Comparison of ENCODE assay signal across 17 cellular contexts in the genomic region with DNA sequence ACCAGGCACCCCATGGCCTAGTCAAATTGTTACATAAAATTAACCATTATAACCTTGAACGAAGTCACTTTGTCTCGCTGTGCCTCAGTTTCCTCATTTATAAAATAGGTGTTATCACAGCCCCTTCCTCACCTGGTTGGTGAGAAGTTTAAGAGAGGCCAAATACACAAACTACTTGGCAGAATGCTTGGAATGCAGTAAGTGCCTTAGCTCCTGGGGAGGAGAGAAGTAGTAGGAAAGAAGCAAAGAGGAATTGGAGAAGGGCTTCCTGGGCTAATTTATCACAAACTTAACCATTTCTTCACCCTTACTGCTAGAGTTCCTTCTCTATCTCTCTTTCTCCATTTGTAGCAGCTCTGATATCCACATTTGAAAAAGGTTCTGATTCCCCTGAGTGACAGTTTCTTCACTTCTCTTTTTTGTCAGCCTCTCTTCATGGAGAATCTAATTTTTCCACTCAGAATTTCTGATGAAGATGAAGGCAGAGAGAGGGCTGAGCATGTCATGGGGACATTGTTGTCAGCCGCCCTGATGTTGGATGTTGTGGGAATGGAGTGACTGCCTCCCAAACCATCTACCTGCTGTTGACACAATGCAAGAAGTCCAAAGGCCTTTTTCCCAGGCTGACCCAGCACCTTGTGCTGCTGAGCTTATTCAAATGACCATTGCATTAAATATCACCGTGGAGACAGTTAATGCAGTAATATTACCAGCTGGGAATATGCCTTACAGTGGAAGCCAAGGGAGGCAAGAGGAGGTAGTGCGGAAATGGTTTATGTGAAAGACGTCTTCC.
DNase-seq lines count a peak whose midpoint lies in the region; ATAC-seq, FAIRE-seq and TF ChIP-seq lines count a peak whose summit lies in the region.
"Had no signal": no experiment of that assay in that cellular context is flagged by ENCODE, and none has a peak within 500 bp of the region (broad histone marks: within the 10 kb centered on the region; RNA-seq: fewer than 3 reads in every experiment).

No MANE protein-coding gene starts in this region.

- no peak for TF ChIP-seq CTCF in esophagus muscularis mucosa (IDR thresholded peaks at IDR 0.05)

- no peaks in the 10 kb centered on the region for H3K36me3 ChIP-seq in esophagus muscularis mucosa
- H3K36me3 ChIP-seq: BE2C had no signal

- ATAC-seq in left lobe of liver, result peak; percentile 57
- ATAC-seq in GM19467 (IDR thresholded peaks at IDR 0.05; ENCODE audit: unreplicated experiment), result no peak
- ATAC-seq: A549 had no signal

- TF ChIP-seq EP300 in Ishikawa (IDR thresholded peaks at IDR 0.05; ENCODE audit: borderline replicate concordance) (no peak), esophagus muscularis mucosa (IDR thresholded peaks at IDR 0.05) (no peak)

- H3K4me3 ChIP-seq in esophagus muscularis mucosa, result no peak overlapping the region
- H3K4me3 ChIP-seq: A549 had no signal

- intact Hi-C loops in esophagus muscularis mucosa (cut with DNase I), result no loop called here

- no peak for TF ChIP-seq RAD21 in Ishikawa (IDR thresholded peaks at IDR 0.05; ENCODE audit: low read depth)

- no peak overlapping the region for H3K27ac ChIP-seq in esophagus muscularis mucosa (replicated peaks in 1 of 4)
- H3K27ac ChIP-seq: C4-2B, HL-60 had no signal

- H3K27me3 ChIP-seq in esophagus muscularis mucosa, result peaks cover 0 to 17% (median 2%) of the 10 kb centered on the region in 4 donors
- H3K27me3 ChIP-seq: BE2C had no signal

- DNase-seq in HT-29 (ENCODE audit: low spot score) (peak; percentile 8), esophagus muscularis mucosa (ENCODE audit: extremely low spot score) (peak; percentile 50), left lobe of liver (ENCODE audit: low spot score) (no peak), H54 (ENCODE audit: insufficient read length, low spot score) (no peak), hypothalamus (lab: John Stamatoyannopoulos, UW) (no peak), activated T-cell treated with anti-CD3 and anti-CD28 coated beads for 4 hours (no peak)
- DNase-seq: BE2C; CD4-positive, alpha-beta memory T cell; DMS79; H7; IMR-90 had no signal

- H3K9me3 ChIP-seq in esophagus muscularis mucosa, result no peaks in the 10 kb centered on the region
- H3K9me3 ChIP-seq: A549, BE2C had no signal

- WGBS in esophagus muscularis mucosa, result 62% methylated on average over 6 of the region's 6 CpGs

- H3K4me1 ChIP-seq in esophagus muscularis mucosa, result peaks cover 0 to 14% (median 10%) of the 10 kb centered on the region in 4 donors

- TF ChIP-seq POLR2A in esophagus muscularis mucosa (IDR thresholded peaks at IDR 0.05; ENCODE audit: low read depth) (no peak), H54 (IDR thresholded peaks at IDR 0.05; ENCODE audit: low read depth, low read length) (no peak)

- FAIRE-seq in H54 (lab: Jason Lieb, UNC), result no peak
- FAIRE-seq: A549, GM19239 had no signal

TF ChIP-seq in Ishikawa, 13 proteins besides CTCF, POLR2A, EP300 and RAD21:
- TF ChIP-seq TEAD4 (IDR thresholded peaks at IDR 0.05) (peak; percentile 58; the same call in 1 of the 2 replicates), CREB1 (IDR thresholded peaks at IDR 0.05; ENCODE audit: low read depth) (no peak)

Comparison
In these comparisons a context has a peak if more than half of its experiments do, and no peak if none do; other contexts are left out.
1. DNase-seq: peak in HT-29 (single experiment) and esophagus muscularis mucosa (single experiment); none in left lobe of liver (single experiment), H54 (single experiment), hypothalamus (0 of 51) and activated T-cell treated with anti-CD3 and anti-CD28 coated beads for 4 hours (single experiment).